ENCODE assay signal across 1 cellular context in the genomic region with DNA sequence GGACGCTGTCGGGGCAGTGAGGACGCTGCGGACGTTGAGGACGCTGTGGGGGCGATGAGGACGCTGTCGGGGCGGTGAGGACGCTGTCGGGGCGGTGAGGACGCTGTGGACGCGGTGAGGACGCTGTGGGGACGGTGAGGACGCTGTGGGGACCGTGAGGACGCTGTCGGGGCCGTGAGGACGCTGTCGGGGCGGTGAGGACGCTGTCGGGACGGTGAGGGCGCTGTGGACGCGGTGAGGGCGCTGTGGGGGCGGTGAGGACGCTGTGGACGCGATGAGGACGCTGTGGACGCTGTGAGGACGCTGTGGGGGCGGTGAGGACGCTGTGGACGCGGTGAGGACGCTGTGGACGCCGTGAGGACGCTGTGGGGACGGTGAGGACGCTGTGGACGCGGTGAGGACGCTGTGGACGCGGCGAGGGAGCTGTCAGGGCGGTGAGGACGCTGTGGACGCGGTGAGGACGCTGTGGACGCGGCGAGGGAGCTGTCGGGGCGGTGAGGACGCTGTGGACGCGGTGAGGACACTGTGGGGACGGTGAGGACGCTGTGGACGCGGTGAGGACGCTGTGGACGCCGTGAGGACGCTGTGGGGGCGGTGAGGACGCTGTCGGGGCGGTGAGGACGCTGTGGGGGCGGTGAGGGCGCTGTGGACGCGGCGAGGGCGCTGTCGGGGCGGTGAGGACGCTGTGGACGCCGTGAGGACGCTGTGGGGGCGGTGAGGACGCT. TPM values are rescaled to one million over a fixed set of nuclear protein-coding genes. Genes with fewer than 3 reads are reported as not detected.
"Had no signal": no experiment of that assay in that cellular context is flagged by ENCODE, and none has a peak within 500 bp of the region (broad histone marks: within the 10 kb centered on the region; RNA-seq: fewer than 3 reads in every experiment).

No MANE protein-coding gene starts in this region.

RNA-seq across cellular contexts. Expression of a gene that starts 34.4 kb away (rescaled TPM):
- total RNA-seq: temporal lobe had no signal
